ENCODE assay signal across 8 cellular contexts in the genomic region with DNA sequence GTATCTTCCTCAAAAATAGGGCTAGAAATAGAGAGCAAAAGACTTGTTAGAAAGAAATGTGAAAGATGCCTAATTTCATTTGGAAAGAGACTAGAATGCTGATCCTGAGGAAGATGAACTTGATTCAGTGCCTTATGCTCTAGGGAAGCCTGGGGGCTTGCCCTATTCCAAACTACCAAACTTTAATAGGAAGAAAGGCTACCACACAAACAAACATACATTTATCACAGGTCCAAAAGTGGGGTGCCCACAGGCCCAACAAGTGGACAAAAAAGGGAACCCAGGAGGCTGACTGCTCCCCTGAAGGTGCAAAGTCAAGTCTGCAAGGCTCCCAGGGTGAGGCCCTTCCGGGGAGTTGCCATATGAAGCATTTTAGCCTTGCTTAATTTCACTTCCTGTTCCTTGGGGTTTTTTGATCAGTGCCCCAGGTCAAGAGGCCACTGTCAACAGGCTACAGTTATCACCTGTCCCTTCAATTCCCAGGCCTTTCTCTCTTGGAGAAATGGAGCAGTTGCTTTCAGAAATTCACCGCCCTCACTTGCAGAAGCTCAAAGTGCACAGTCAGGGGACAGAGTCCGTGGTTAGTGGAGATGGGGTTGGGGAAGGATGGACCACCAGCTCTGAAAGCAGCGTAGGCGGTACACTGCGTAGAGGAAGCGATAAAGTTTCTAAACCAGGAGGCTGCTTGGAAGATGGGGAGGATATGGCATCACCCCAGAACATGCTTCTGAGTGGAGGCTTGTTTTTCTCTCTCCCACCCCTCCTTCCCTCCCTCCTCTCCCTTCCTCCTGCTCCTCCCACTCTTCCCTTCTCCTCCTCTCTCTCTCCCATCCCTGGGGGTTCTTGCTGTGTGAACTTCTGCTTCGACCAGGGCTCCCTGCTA. TPM values are rescaled to one million over a fixed set of nuclear protein-coding genes. Genes with fewer than 3 reads are reported as not detected.
A peak's percentile ranks its signal among the peaks of the same experiment; 100 is the strongest.
DNase-seq lines count a peak whose midpoint lies in the region; ATAC-seq, FAIRE-seq and TF ChIP-seq lines count a peak whose summit lies in the region.

No MANE protein-coding gene starts in this region.

- H3K27ac Mint-ChIP-seq in central memory CD8-positive, alpha-beta T cell (ENCODE audit: low read depth), result peak overlapping the region; percentile 85

- intact Hi-C loops in adrenal gland (cut with DNase I), result loop anchor here in 1 of 2 donors (10.0 kb wide), 1 partner anchor 149 kb away; no protein-coding TSS in a partner anchor

- H3K27ac ChIP-seq in HL-60 (replicated peaks) (peak overlapping the region; percentile 68), adrenal gland (no peak overlapping the region)

- no peak for TF ChIP-seq CTCF in HL-60 (IDR thresholded peaks at IDR 0.05; ENCODE audit: insufficient read depth, low read length)
- no peak for TF ChIP-seq CTCF in adrenal gland (IDR thresholded peaks at IDR 0.05)

- H3K27me3 ChIP-seq in HL-60 (ENCODE audit: insufficient read depth, poor library complexity, severe bottlenecking) (no peaks in the 10 kb centered on the region), adrenal gland (no peaks in the 10 kb centered on the region)

- H3K9me3 ChIP-seq in adrenal gland (replicated peaks in 1 of 3), result no peaks in the 10 kb centered on the region

- H3K36me3 Mint-ChIP-seq in central memory CD8-positive, alpha-beta T cell (ENCODE audit: insufficient read depth), result peaks cover 9% of the 10 kb centered on the region

- no peak overlapping the region; the same call in 1 of the 2 replicates for H3K4me3 ChIP-seq in HL-60 (replicated peaks; ENCODE audit: insufficient read depth, low read length)
- no peak overlapping the region for H3K4me3 ChIP-seq in adrenal gland

- H3K36me3 ChIP-seq in adrenal gland (replicated peaks in 1 of 2), result no peaks in the 10 kb centered on the region

- H3K4me3 Mint-ChIP-seq in central memory CD8-positive, alpha-beta T cell, result no peak overlapping the region

- no peak for TF ChIP-seq POLR2A in adrenal gland (IDR thresholded peaks at IDR 0.05)

- no peaks in the 10 kb centered on the region for H3K9me3 Mint-ChIP-seq in central memory CD8-positive, alpha-beta T cell

- DNase-seq in HL-60 (ENCODE audit: low read depth in 1 of 2, low spot score in 1 of 2), result peak; percentile 78 to 88
- no peak for DNase-seq in central memory CD8-positive, alpha-beta T cell (ENCODE audit: low spot score in 2 of 2)
- DNase-seq in HTR-8/SVneo (ENCODE audit: insufficient read length, low spot score), result no peak
- no peak for DNase-seq in stimulated activated CD4-positive, alpha-beta T cell treated with anti-CD3 and anti-CD28 coated beads, Interleukin-1b, Interleukin-23, amount 100 ng/mL, for 48 hours
- DNase-seq in adrenal gland, result no peak
- no peak for DNase-seq in NCI-H1694 treated with DMSO at 0.1 percent for 48 hours (lab: John Stamatoyannopoulos, UW)

- H3K4me1 ChIP-seq in adrenal gland (replicated peaks in 1 of 2), result peaks cover 0 to 4% of the 10 kb centered on the region in 2 donors

- H3K4me1 Mint-ChIP-seq in central memory CD8-positive, alpha-beta T cell, result peaks cover 20% of the 10 kb centered on the region

- 68 to 83% (median 75%) methylated on average over 8 of the region's 8 CpGs for WGBS in adrenal gland, 4 donors

- ATAC-seq in GM18502 (IDR thresholded peaks at IDR 0.05; ENCODE audit: poor library complexity, unreplicated experiment) (peak; percentile 90), GM21515 (IDR thresholded peaks at IDR 0.05; ENCODE audit: unreplicated experiment) (peak; percentile 86)
- ATAC-seq in central memory CD8-positive, alpha-beta T cell (replicated peaks; ENCODE audit: extremely low read depth, poor library complexity, severe bottlenecking), result peak; percentile 66

- H3K27me3 Mint-ChIP-seq in central memory CD8-positive, alpha-beta T cell, result no peaks in the 10 kb centered on the region

- FAIRE-seq in HTR-8/SVneo (lab: Jason Lieb, UNC), result no peak

RNA-seq across cellular contexts. Expression of gene TMEM154, which starts 36.4 kb away (rescaled TPM):
- total RNA-seq in adrenal gland, result 1 to 10 TPM in 1 of 8 donors, under 1 TPM in 6, not detected in 1; 0.11 to 3.6 (median 0.83) TPM
- under 1 TPM; 0.10 to 0.22 (median 0.16) TPM for polyA plus RNA-seq in adrenal gland

Comparison
In these comparisons a context has a peak if more than half of its experiments do, and no peak if none do; other contexts are left out.
1. DNase-seq: peak in HL-60 (2 of 2); none in central memory CD8-positive, alpha-beta T cell (0 of 2), HTR-8/SVneo (single experiment), stimulated activated CD4-positive, alpha-beta T cell treated with anti-CD3 and anti-CD28 coated beads, Interleukin-1b, Interleukin-23, amount 100 ng/mL, for 48 hours (single experiment), adrenal gland (0 of 7) and NCI-H1694 treated with DMSO at 0.1 percent for 48 hours (single experiment).
2. Peak in every context shown above with its lines, with median percentiles within 50 percentile points of each other: ATAC-seq.